ENCODE assay signal across 1 cellular context in genomic region chr20:34111057-34111711, GRCh38.
TF ChIP-seq lines count a peak whose summit lies in the region.

No MANE protein-coding gene starts in this region.

TF ChIP-seq in HepG2, 621 proteins besides CTCF, POLR2A, EP300 and RAD21 (continued from another document):
- TF ChIP-seq ZSCAN30 (CRISPR knock-in tag; IDR thresholded peaks at IDR 0.05) (no peak), ELF1 (CRISPR knock-in tag; IDR thresholded peaks at IDR 0.05) (no peak), ZBTB46 (CRISPR knock-in tag; IDR thresholded peaks at IDR 0.05; ENCODE audit: borderline replicate concordance) (0 out of 2 replicates have a peak, but pooled peaks have one; percentile 90), ZNF740 (CRISPR knock-in tag; IDR thresholded peaks at IDR 0.05) (no peak), ATRX (CRISPR knock-in tag; IDR thresholded peaks at IDR 0.05; ENCODE audit: borderline replicate concordance) (no peak), HDAC6 (IDR thresholded peaks at IDR 0.05; ENCODE audit: low read depth, low read length) (peak; percentile 46; the same call in 1 of the 2 replicates), NFATC3 (CRISPR knock-in tag; IDR thresholded peaks at IDR 0.05) (no peak), ZNF251 (CRISPR knock-in tag; IDR thresholded peaks at IDR 0.05) (no peak), FOXP1 (IDR thresholded peaks at IDR 0.05) (no peak), FOXP1 (CRISPR knock-in tag; IDR thresholded peaks at IDR 0.05) (0 out of 2 replicates have a peak, but pooled peaks have one; percentile 3), SALL1 (CRISPR knock-in tag; IDR thresholded peaks at IDR 0.05) (no peak), AKAP8 (CRISPR knock-in tag; IDR thresholded peaks at IDR 0.05) (0 out of 2 replicates have a peak, but pooled peaks have one; percentile 21), TFE3 (CRISPR knock-in tag; IDR thresholded peaks at IDR 0.05) (0 out of 2 replicates have a peak, but pooled peaks have one; percentile 23), JUND (CRISPR knock-in tag; IDR thresholded peaks at IDR 0.05) (no peak), ZNF674 (CRISPR knock-in tag; IDR thresholded peaks at IDR 0.05; ENCODE audit: low read depth) (no peak), SPEN (CRISPR knock-in tag; IDR thresholded peaks at IDR 0.05; ENCODE audit: low read depth) (no peak), ZNF207 (IDR thresholded peaks at IDR 0.05; ENCODE audit: borderline replicate concordance) (no peak), ZNF589 (CRISPR knock-in tag; conservative IDR thresholded peaks at IDR 0.05) (peak; percentile 5; the same call in 1 of the 2 replicates), ZNF567 (CRISPR knock-in tag; IDR thresholded peaks at IDR 0.05; ENCODE audit: borderline replicate concordance) (no peak), CREM (IDR thresholded peaks at IDR 0.05) (peak; percentile 37; the same call in 1 of the 2 replicates), CREM (CRISPR knock-in tag; IDR thresholded peaks at IDR 0.05) (no peak), TP53 (CRISPR knock-in tag; conservative IDR thresholded peaks at IDR 0.05) (no peak), RNF219 (CRISPR knock-in tag; IDR thresholded peaks at IDR 0.05) (no peak), MXD3 (CRISPR knock-in tag; IDR thresholded peaks at IDR 0.05) (no peak), ETS1 (CRISPR knock-in tag; IDR thresholded peaks at IDR 0.05) (no peak), ZSCAN22 (CRISPR knock-in tag; IDR thresholded peaks at IDR 0.05) (no peak), SNAPC2 (CRISPR knock-in tag; IDR thresholded peaks at IDR 0.05) (no peak), MTA3 (CRISPR knock-in tag; IDR thresholded peaks at IDR 0.05) (no peak), NFIC (IDR thresholded peaks at IDR 0.05; ENCODE audit: low read length) (0 out of 2 replicates have a peak, but pooled peaks have one; percentile 15), MLLT10 (CRISPR knock-in tag; IDR thresholded peaks at IDR 0.05) (0 out of 2 replicates have a peak, but pooled peaks have one; percentile 39), THRA (CRISPR knock-in tag; IDR thresholded peaks at IDR 0.05; ENCODE audit: borderline replicate concordance) (0 out of 2 replicates have a peak, but pooled peaks have one; percentile 13), ZNF552 (CRISPR knock-in tag; IDR thresholded peaks at IDR 0.05; ENCODE audit: borderline replicate concordance) (no peak), ELF4 (CRISPR knock-in tag; IDR thresholded peaks at IDR 0.05; ENCODE audit: borderline replicate concordance) (no peak), RBM22 (optimal IDR thresholded peaks at IDR 0.05; ENCODE audit: low read length) (peak; percentile 10), GTF2F1 (IDR thresholded peaks at IDR 0.05; ENCODE audit: low read length) (no peak), ZNF205 (CRISPR knock-in tag; IDR thresholded peaks at IDR 0.05) (peak; percentile 40)
